Comparison of ENCODE assay signal across 9 cellular contexts in genomic region chr1:46204406-46204742, GRCh38. TPM values are rescaled to one million over a fixed set of nuclear protein-coding genes. Genes with fewer than 3 reads are reported as not detected.
DNase-seq lines count a peak whose midpoint lies in the region; ATAC-seq, FAIRE-seq and TF ChIP-seq lines count a peak whose summit lies in the region.
"Had no signal": no experiment of that assay in that cellular context is flagged by ENCODE, and none has a peak within 500 bp of the region (broad histone marks: within the 10 kb centered on the region; RNA-seq: fewer than 3 reads in every experiment).

No MANE protein-coding gene starts in this region.

- WGBS in stomach, 5 donors: 32 to 51% (median 50%) methylated on average over 5 of the region's 5 CpGs

- H3K27me3 ChIP-seq in stomach: no peaks in the 10 kb centered on the region

- H3K4me1 ChIP-seq in HEK293 (ENCODE audit: control insufficient read depth, insufficient read depth, low read length) (no peaks in the 10 kb centered on the region), stomach (peaks cover 7 to 43% (median 39%) of the 10 kb centered on the region in 4 donors)

- TF ChIP-seq CTCF in HEK293 (tag by site-specific recombination; IDR thresholded peaks at IDR 0.05): no peak
- TF ChIP-seq CTCF in stomach (IDR thresholded peaks at IDR 0.05): no peak

- DNase-seq in caudate nucleus (lab: John Stamatoyannopoulos, UW): peak in 15 of 61 donors; percentile 9 to 61 (median 36)
- DNase-seq in left lobe of liver (ENCODE audit: low spot score): no peak
- DNase-seq in stomach: no peak
- DNase-seq in NCI-H526 treated with DMSO at 0.1 percent for 48 hours (lab: John Stamatoyannopoulos, UW): no peak
- DNase-seq in AML-193 (lab: John Stamatoyannopoulos, UW): no peak
- no peak for DNase-seq in urothelium cell line (ENCODE audit: low spot score)
- DNase-seq: occipital lobe had no signal

- H3K36me3 ChIP-seq in HEK293 (ENCODE audit: control insufficient read depth in 2 of 2, insufficient read depth in 1 of 2, low read length in 2 of 2): peaks cover 0 to 8% of the 10 kb centered on the region in 2 experiments; a peak in 2 of 3 replicates
- H3K36me3 ChIP-seq in stomach: no peaks in the 10 kb centered on the region

- TF ChIP-seq POLR2A in stomach (IDR thresholded peaks at IDR 0.05): no peak

- H3K27ac ChIP-seq in HEK293 (ENCODE audit: extremely low read depth, low read depth, low read length) (0 out of 2 replicates have a peak overlapping the region, but pooled peaks have one; percentile 4), caudate nucleus (ENCODE audit: low read depth, low read length) (peak overlapping the region; percentile 96), stomach (peak overlapping the region; percentile 70 to 90 (median 82))

- no peak for FAIRE-seq in urothelium cell line (lab: Jason Lieb, UNC)

- POLR2A ChIA-PET in HEK293 (lab: Yijun Ruan, JAX): interaction anchor here (0.9 kb wide), 1 partner anchor 72 kb away, joined by 3 read pairs; the partner anchor contains the start of gene PIK3R3

- ATAC-seq in left lobe of liver (peak; percentile 13), HG02610 (IDR thresholded peaks at IDR 0.05; ENCODE audit: unreplicated experiment) (no peak)

- H3K4me3 ChIP-seq in HEK293 (ENCODE audit: low read depth, low read length) (0 out of 2 replicates have a peak overlapping the region, but pooled peaks have one; percentile 79), stomach (peak overlapping the region; percentile 69 to 88 (median 76))

- no peak for TF ChIP-seq EP300 in stomach (IDR thresholded peaks at IDR 0.05)

- intact Hi-C loops in stomach (cut with DNase I; ENCODE audit: low total_unique reads): no loop called here

- CTCF ChIA-PET in HEK293 (lab: Yijun Ruan, JAX): interaction anchor here (0.8 to 5.6 kb wide), 2 partner anchors 18 to 41 kb away, joined by 3 to 49 read pairs; no protein-coding TSS in a partner anchor

- H3K9me3 ChIP-seq in HEK293 (ENCODE audit: control insufficient read depth, insufficient read depth, low read depth, low read length) (no peaks in the 10 kb centered on the region), stomach (no peaks in the 10 kb centered on the region)

TF ChIP-seq in HEK293, 187 proteins besides CTCF, POLR2A, EP300 and RAD21:
- TF ChIP-seq ZBTB11 (tag by site-specific recombination; conservative IDR thresholded peaks at IDR 0.05; ENCODE audit: low read depth) (peak; percentile 92), GLIS1 (tag by site-specific recombination; IDR thresholded peaks at IDR 0.05) (peak; percentile 50; the same call in 1 of the 2 replicates), ZBTB20 (tag by site-specific recombination; IDR thresholded peaks at IDR 0.05) (peak; percentile 66; the same call in 1 of the 2 replicates), ZBTB6 (tag by site-specific recombination; IDR thresholded peaks at IDR 0.05) (0 out of 2 replicates have a peak, but pooled peaks have one; percentile 63), PATZ1 (tag by site-specific recombination; IDR thresholded peaks at IDR 0.05) (peak; percentile 30; the same call in 1 of the 2 replicates), KLF16 (tag by site-specific recombination; IDR thresholded peaks at IDR 0.05) (0 out of 2 replicates have a peak, but pooled peaks have one; percentile 37), OVOL3 (tag by site-specific recombination; IDR thresholded peaks at IDR 0.05) (no peak), ZNF354C (tag by site-specific recombination; IDR thresholded peaks at IDR 0.05; ENCODE audit: borderline replicate concordance, low read depth) (no peak), ZNF488 (tag by site-specific recombination; IDR thresholded peaks at IDR 0.05) (no peak)

RNA-seq across cellular contexts. Expression of gene LURAP1, which starts 1.2 kb away (rescaled TPM):
- 0.40 TPM for total RNA-seq in left lobe of liver
- total RNA-seq in stomach: 10 to 100 TPM in 1 of 5 donors, 1 to 10 TPM in 3, not detected in 1; 1.2 to 30.8 (median 6.0) TPM
- 1 to 10 TPM; 2.9 to 4.4 (median 3.4) TPM for polyA plus RNA-seq in stomach

RNA-seq across cellular contexts. Expression of gene POMGNT1, which starts 6.1 kb away (rescaled TPM):
- 39.8 TPM for total RNA-seq in left lobe of liver
- 10 to 100 TPM in 4 of 5 donors, 1 to 10 TPM in 1; 2.9 to 47.3 (median 30.9) TPM for total RNA-seq in stomach
- polyA plus RNA-seq in stomach: 10 to 100 TPM; 32.1 to 41.5 (median 40.3) TPM

RNA-seq across cellular contexts. Expression of gene P3R3URF, which starts 28.1 kb away (rescaled TPM):
- total RNA-seq in left lobe of liver (not detected), stomach (not detected)
- not detected for polyA plus RNA-seq in stomach
- total RNA-seq: occipital lobe had no signal

RNA-seq across cellular contexts. Expression of gene TSPAN1, which starts 29.5 kb away (rescaled TPM):
- total RNA-seq in left lobe of liver: 7.7 TPM
- total RNA-seq in stomach: 100 to 1,000 TPM in 2 of 5 donors, 10 to 100 TPM in 3; 52.1 to 154 (median 79.9) TPM
- polyA plus RNA-seq in stomach: 100 to 1,000 TPM in 1 of 3 donors, 10 to 100 TPM in 2; 35.9 to 131 (median 38.5) TPM

RNA-seq across cellular contexts. Expression of gene RAD54L, which starts 43.2 kb away (rescaled TPM):
- 0.33 TPM for total RNA-seq in left lobe of liver
- total RNA-seq in stomach: 10 to 100 TPM in 2 of 5 donors, 1 to 10 TPM in 2, under 1 TPM in 1; 0.45 to 99.6 (median 3.9) TPM
- 1 to 10 TPM; 2.6 to 6.5 (median 3.2) TPM for polyA plus RNA-seq in stomach

Comparison
In these comparisons a context has a peak if more than half of its experiments do, and no peak if none do; other contexts are left out.
1. H3K27ac ChIP-seq: peak in every context shown above with its lines; median percentile 96 in caudate nucleus; 82 in stomach; 4 in HEK293.